Comparison of ENCODE assay signal across 20 cellular contexts in genomic region chr5:66015296-66015960, GRCh38.
"Had no signal": no experiment of that assay in that cellular context is flagged by ENCODE, and none has a peak within 500 bp of the region (broad histone marks: within the 10 kb centered on the region; RNA-seq: fewer than 3 reads in every experiment).

No MANE protein-coding gene starts in this region.

- H3K27me3 ChIP-seq: tibial nerve, uterus had no signal

- H3K27ac Mint-ChIP-seq: activated CD4-positive, alpha-beta T cell treated with anti-CD3 and anti-CD28 coated beads, Interleukin-2, amount 10 ng/mL, durations not matched to agents 7 days and 5 days; activated naive CD8-positive, alpha-beta T cell; activated T-cell treated with anti-CD3 and anti-CD28 coated beads, Interleukin-2, amount 50 U/mL, for 72 hours; dendritic cell treated with granulocyte-macrophage colony-stimulating factor and Interleukin-4, amounts not matched to agents 40 ng/mL and 50 ng/mL, for 4 days; endodermal cell; nephron progenitor cell; progenitor cell of endocrine pancreas had no signal

- H3K36me3 ChIP-seq: uterus had no signal

- DNase-seq: activated CD4-positive, alpha-beta T cell treated with anti-CD3 and anti-CD28 coated beads, Interleukin-2, amount 10 ng/mL, durations not matched to agents 7 days and 5 days; activated CD8-positive, alpha-beta memory T cell treated with anti-CD3 and anti-CD28 coated beads, Interleukin-2, amount 50 U/mL, for 48 hours; activated gamma-delta T cell treated with Interleukin-2 at 50 U/mL for 16 hours; activated T-cell treated with anti-CD3 and anti-CD28 coated beads, Interleukin-2, amount 50 U/mL, for 72 hours; amniotic stem cell; endodermal cell; hypothalamus; left ventricle myocardium inferior; mesendoderm; nephron progenitor cell; right cardiac atrium; small intestine; stimulated activated CD4-positive, alpha-beta T cell treated with anti-CD3 and anti-CD28 coated beads, Interleukin-4, amount 100 ng/mL, for 24 hours; stimulated activated naive CD4-positive, alpha-beta T cell treated with Interleukin-2 at 50 U/mL for 16 hours; substantia nigra; uterus had no signal

- H3K27ac ChIP-seq: left ventricle myocardium inferior, tibial nerve, uterus had no signal

- FAIRE-seq: small intestine had no signal

- ATAC-seq: activated T-cell treated with anti-CD3 and anti-CD28 coated beads, Interleukin-2, amount 50 U/mL, for 72 hours; right cardiac atrium had no signal

- H3K4me1 ChIP-seq: uterus had no signal

- H3K9me3 Mint-ChIP-seq: activated T-cell treated with anti-CD3 and anti-CD28 coated beads, Interleukin-2, amount 50 U/mL, for 72 hours; dendritic cell treated with granulocyte-macrophage colony-stimulating factor and Interleukin-4, amounts not matched to agents 40 ng/mL and 50 ng/mL, for 4 days; endodermal cell had no signal

- H3K4me3 Mint-ChIP-seq: activated CD4-positive, alpha-beta T cell treated with anti-CD3 and anti-CD28 coated beads, Interleukin-2, amount 10 ng/mL, durations not matched to agents 7 days and 5 days; activated naive CD8-positive, alpha-beta T cell; activated T-cell treated with anti-CD3 and anti-CD28 coated beads, Interleukin-2, amount 50 U/mL, for 72 hours; dendritic cell treated with granulocyte-macrophage colony-stimulating factor and Interleukin-4, amounts not matched to agents 40 ng/mL and 50 ng/mL, for 4 days; endodermal cell; nephron progenitor cell had no signal

- H3K27me3 Mint-ChIP-seq: activated CD4-positive, alpha-beta T cell treated with anti-CD3 and anti-CD28 coated beads, Interleukin-2, amount 10 ng/mL, durations not matched to agents 7 days and 5 days; activated naive CD8-positive, alpha-beta T cell; dendritic cell treated with granulocyte-macrophage colony-stimulating factor and Interleukin-4, amounts not matched to agents 40 ng/mL and 50 ng/mL, for 4 days; progenitor cell of endocrine pancreas had no signal

- H3K4me1 Mint-ChIP-seq: endodermal cell, nephron progenitor cell had no signal

- H3K9me3 ChIP-seq: left ventricle myocardium inferior, tibial nerve, uterus had no signal

- H3K4me3 ChIP-seq: left ventricle myocardium inferior, tibial nerve, uterus had no signal
